Comparison of ENCODE assay signal across 8 cellular contexts in the genomic region with DNA sequence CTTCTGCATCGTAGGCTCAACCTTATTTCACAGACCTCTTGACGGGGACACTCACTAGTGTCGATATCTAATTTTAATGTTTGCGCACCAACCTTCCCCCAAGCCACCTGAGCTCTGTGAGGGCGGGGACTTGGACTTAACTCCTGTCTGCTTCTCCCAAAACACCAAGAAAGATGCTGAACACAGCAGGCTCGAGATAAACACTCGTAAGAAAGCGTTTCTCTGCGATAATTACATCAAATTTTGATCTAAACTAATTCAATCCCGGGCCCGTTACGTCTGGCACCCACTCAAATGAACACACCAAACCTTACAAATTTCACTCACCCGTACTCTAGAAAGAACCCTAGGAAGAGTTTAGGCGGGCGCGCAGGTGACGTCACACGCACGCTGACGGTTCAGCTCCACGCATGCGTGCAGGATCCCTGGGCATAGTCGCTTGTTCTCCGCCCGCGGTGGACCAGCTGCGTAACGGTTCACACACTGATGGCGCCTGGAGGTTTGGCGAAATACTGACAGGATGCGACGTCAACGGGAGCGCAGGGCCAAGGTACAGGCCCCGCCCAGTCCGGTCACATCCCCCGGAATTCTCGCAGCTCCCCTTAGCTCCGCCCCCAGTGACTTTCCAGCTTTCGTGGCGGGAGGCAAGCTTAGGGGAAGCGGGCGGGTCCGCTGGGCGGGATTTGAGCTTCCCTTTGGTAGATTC. TPM values are rescaled to one million over a fixed set of nuclear protein-coding genes. Genes with fewer than 3 reads are reported as not detected.
DNase-seq lines count a peak whose midpoint lies in the region; ATAC-seq lines count a peak whose summit lies in the region.

POT1 (minus strand) TSS at position 359 of the 706 bp plus-strand sequence. CDS start 32,652 bp downstream, outside the sequence.

- peaks cover 28% of the 10 kb centered on the region for H3K36me3 Mint-ChIP-seq in activated CD8-positive, alpha-beta memory T cell treated with anti-CD3 and anti-CD28 coated beads, Interleukin-2, amount 10 ng/mL, durations not matched to agents 7 days and 5 days

- H4K8ac ChIP-seq in mesenchymal stem cell (ENCODE audit: low read length) = peak within 1 kb of the TSS; percentile 1

- WGBS in mesenchymal stem cell = under 1% methylated on average over 45 of the region's 45 CpGs

- H3K4ac ChIP-seq in mesenchymal stem cell (ENCODE audit: low read depth in 1 of 2, low read length in 2 of 2) = peak within 1 kb of the TSS in 1 of 2 experiments; percentile 32

- peak; percentile 100 for ATAC-seq in GM21381 (IDR thresholded peaks at IDR 0.05; ENCODE audit: unreplicated experiment)
- ATAC-seq in activated CD8-positive, alpha-beta memory T cell treated with anti-CD3 and anti-CD28 coated beads, Interleukin-2, amount 10 ng/mL, durations not matched to agents 7 days and 5 days = peak; percentile 98

- H3K36me3 ChIP-seq in NT2/D1 (ENCODE audit: insufficient read depth, insufficient read length, low read length) = peaks cover 15% of the 10 kb centered on the region
- H3K36me3 ChIP-seq in endocrine pancreas (ENCODE audit: control insufficient read depth, insufficient read depth, low read length) = no peaks in the 10 kb centered on the region
- H3K36me3 ChIP-seq in mesenchymal stem cell (ENCODE audit: control insufficient read depth in 1 of 2, insufficient read depth in 2 of 2, low read depth in 1 of 2, low read length in 2 of 2) = peaks cover 0 to 18% of the 10 kb centered on the region in 2 experiments

- H3K23ac ChIP-seq in mesenchymal stem cell (ENCODE audit: low read length in 2 of 2) = no peak within 1 kb of the TSS

- H3K27me3 ChIP-seq in NT2/D1 (ENCODE audit: insufficient read depth, insufficient read length) = no peaks in the 10 kb centered on the region
- no peaks in the 10 kb centered on the region for H3K27me3 ChIP-seq in endocrine pancreas (ENCODE audit: control insufficient read depth, insufficient read depth, low read length)
- H3K27me3 ChIP-seq in mesenchymal stem cell (ENCODE audit: control insufficient read depth in 1 of 2, insufficient read depth in 1 of 2, low read length in 2 of 2) = no peaks in the 10 kb centered on the region

- peak within 1 kb of the TSS; percentile 85 for H3K27ac ChIP-seq in mesenchymal stem cell (ENCODE audit: low read length, poor library complexity, severe bottlenecking)

- no peak within 1 kb of the TSS for H4K91ac ChIP-seq in mesenchymal stem cell (ENCODE audit: low read length)

- H3K4me3 ChIP-seq in NT2/D1 (ENCODE audit: insufficient read length, low read depth) (peak within 1 kb of the TSS; percentile 71), endocrine pancreas (ENCODE audit: control insufficient read depth, insufficient read depth, low read length) (peak within 1 kb of the TSS; percentile 84), mesenchymal stem cell (ENCODE audit: insufficient read depth in 1 of 2, low read depth in 1 of 2, low read length in 2 of 2) (peak within 1 kb of the TSS; percentile 62 to 99)

- no peaks in the 10 kb centered on the region for H3K27me3 Mint-ChIP-seq in activated CD8-positive, alpha-beta memory T cell treated with anti-CD3 and anti-CD28 coated beads, Interleukin-2, amount 10 ng/mL, durations not matched to agents 7 days and 5 days

- no peak within 1 kb of the TSS for H3K14ac ChIP-seq in mesenchymal stem cell (ENCODE audit: low read length in 2 of 2)

- DNase-seq in COR-L47 (lab: John Stamatoyannopoulos, UW) (peak; percentile 99), HUDEP-2 (lab: John Stamatoyannopoulos, UW; ENCODE audit: unreplicated experiment in 76 of 76) (peak in 75 of 76 experiments; percentile 40 to 99 (median 98)), NT2/D1 (ENCODE audit: low read depth, low spot score) (peak; percentile 98), mesenchymal stem cell (peak; percentile 99)
- DNase-seq in activated CD8-positive, alpha-beta memory T cell treated with anti-CD3 and anti-CD28 coated beads, Interleukin-2, amount 10 ng/mL, durations not matched to agents 7 days and 5 days = peak; percentile 99
- peak; percentile 95 for DNase-seq in stimulated activated CD8-positive, alpha-beta memory T cell treated with anti-CD3 and anti-CD28 coated beads, Interleukin-12 subunit alpha, Interleukin-12 subunit beta, amount 100 ng/mL, for 4 hours (ENCODE audit: low read depth)

- H3K9me3 ChIP-seq in NT2/D1 (ENCODE audit: insufficient read depth, low read length) (no peaks in the 10 kb centered on the region), endocrine pancreas (ENCODE audit: control insufficient read depth, low read length) (no peaks in the 10 kb centered on the region), mesenchymal stem cell (ENCODE audit: control insufficient read depth, low read length) (no peaks in the 10 kb centered on the region)

- H2AFZ ChIP-seq in mesenchymal stem cell (ENCODE audit: low read depth, low read length) = peak within 1 kb of the TSS; percentile 36

- H2AK5ac ChIP-seq in mesenchymal stem cell (ENCODE audit: low read length, severe bottlenecking) = no peak within 1 kb of the TSS

- no peak within 1 kb of the TSS for H2BK12ac ChIP-seq in mesenchymal stem cell (ENCODE audit: low read length in 2 of 2)

- H3K4me2 ChIP-seq in mesenchymal stem cell (ENCODE audit: low read length, poor library complexity, severe bottlenecking) = peak within 1 kb of the TSS; percentile 91

- H3K79me1 ChIP-seq in mesenchymal stem cell (replicated peaks; ENCODE audit: low read length, poor library complexity, severe bottlenecking) = peaks cover 5% of the 10 kb centered on the region

- H2BK15ac ChIP-seq in mesenchymal stem cell (ENCODE audit: low read depth, poor library complexity, severe bottlenecking) = no peak within 1 kb of the TSS

- peak within 1 kb of the TSS in 1 of 2 experiments; percentile 37 for H3K18ac ChIP-seq in mesenchymal stem cell (ENCODE audit: low read depth in 1 of 2, low read length in 2 of 2)

- peaks cover 39% of the 10 kb centered on the region for H3K4me1 Mint-ChIP-seq in activated CD8-positive, alpha-beta memory T cell treated with anti-CD3 and anti-CD28 coated beads, Interleukin-2, amount 10 ng/mL, durations not matched to agents 7 days and 5 days

- peak within 1 kb of the TSS; percentile 74 for H3K9ac ChIP-seq in NT2/D1 (ENCODE audit: insufficient read length, low read depth)
- H3K9ac ChIP-seq in endocrine pancreas (ENCODE audit: control insufficient read depth, insufficient read depth, low read length) = peak within 1 kb of the TSS; percentile 75
- peak within 1 kb of the TSS; percentile 99 for H3K9ac ChIP-seq in mesenchymal stem cell (ENCODE audit: low read length)

- no peak within 1 kb of the TSS for H2BK120ac ChIP-seq in mesenchymal stem cell (ENCODE audit: low read depth, low read length)

- H3K4me1 ChIP-seq in NT2/D1 (ENCODE audit: insufficient read depth, insufficient read length) (no peaks in the 10 kb centered on the region), endocrine pancreas (ENCODE audit: control insufficient read depth, insufficient read depth, low read length) (peaks cover 15% of the 10 kb centered on the region), mesenchymal stem cell (ENCODE audit: control insufficient read depth, insufficient read depth, low read depth, low read length) (no peaks in the 10 kb centered on the region)

- H3K27ac Mint-ChIP-seq in activated CD8-positive, alpha-beta memory T cell treated with anti-CD3 and anti-CD28 coated beads, Interleukin-2, amount 10 ng/mL, durations not matched to agents 7 days and 5 days = peak within 1 kb of the TSS; percentile 94

- H3K9me3 Mint-ChIP-seq in activated CD8-positive, alpha-beta memory T cell treated with anti-CD3 and anti-CD28 coated beads, Interleukin-2, amount 10 ng/mL, durations not matched to agents 7 days and 5 days (ENCODE audit: low read depth) = no peaks in the 10 kb centered on the region

- H2BK5ac ChIP-seq in mesenchymal stem cell (ENCODE audit: low read depth, low read length, poor library complexity, severe bottlenecking) = no peak within 1 kb of the TSS

- H3K4me3 Mint-ChIP-seq in activated CD8-positive, alpha-beta memory T cell treated with anti-CD3 and anti-CD28 coated beads, Interleukin-2, amount 10 ng/mL, durations not matched to agents 7 days and 5 days = peak within 1 kb of the TSS; percentile 95

- CTCF ChIA-PET in activated CD8-positive, alpha-beta memory T cell treated with anti-CD3 and anti-CD28 coated beads, Interleukin-2, amount 10 ng/mL, durations not matched to agents 7 days and 5 days (lab: Charles Lee) = interaction anchor here (0.8 to 1.2 kb wide), 3 partner anchors 9 to 19 kb away, joined by 3 read pairs; no protein-coding TSS in a partner anchor

RNA-seq across cellular contexts. Expression of gene POT1, which starts in this region (rescaled TPM):
- 10 to 100 TPM; 26.2 to 30.8 TPM for total RNA-seq in activated CD8-positive, alpha-beta memory T cell treated with anti-CD3 and anti-CD28 coated beads, Interleukin-2, amount 10 ng/mL, durations not matched to agents 7 days and 5 days
- polyA plus RNA-seq in mesenchymal stem cell (2013, experiment 1 of 2) = 14.4 TPM
- 13.3 TPM for polyA plus RNA-seq in mesenchymal stem cell (2013, experiment 2 of 2)

Comparison
In these comparisons a context has a peak if more than half of its experiments do, and no peak if none do; other contexts are left out.
1. Peak in every context shown above with its lines: DNase-seq, ATAC-seq, H3K4me3 ChIP-seq and H3K27ac ChIP-seq.